In the genomic region with DNA sequence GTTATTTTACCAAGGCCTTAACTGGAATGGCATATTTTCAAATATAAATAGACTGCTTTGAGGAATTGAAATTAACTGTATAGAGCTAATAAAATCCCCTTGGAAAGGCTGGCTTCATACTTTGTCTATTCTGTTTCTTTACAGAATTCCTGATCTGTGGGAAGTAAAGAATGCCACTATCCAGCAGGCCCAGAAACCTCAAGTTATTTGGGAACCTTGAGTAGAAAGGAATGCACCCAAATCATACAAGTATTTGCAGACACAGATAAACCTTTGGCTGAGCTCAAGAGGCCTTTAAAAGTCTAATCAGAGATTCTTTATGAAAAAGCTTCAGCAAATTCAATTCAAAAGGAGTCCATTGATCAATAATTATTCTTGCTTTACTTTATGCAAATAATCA, we compare ENCODE assay signal across 23 cellular contexts.
"Had no signal": no experiment of that assay in that cellular context is flagged by ENCODE, and none has a peak within 500 bp of the region (broad histone marks: within the 10 kb centered on the region; RNA-seq: fewer than 3 reads in every experiment).

No MANE protein-coding gene starts in this region.

- ATAC-seq: foreskin keratinocyte; left lung; natural killer cell treated with Interleukin-12 subunit alpha and Interleukin-12 subunit beta and Interleukin-15 and Interleukin-18, amount 100 ng/mL, for 72 hours; pancreas; right cardiac atrium; upper lobe of right lung had no signal

- H3K27ac ChIP-seq: breast epithelium, epithelial cell of prostate, foreskin keratinocyte, hepatocyte, left lung, neutrophil, pancreas, thyroid gland, upper lobe of right lung had no signal

- H3K9me3 ChIP-seq: breast epithelium, neutrophil, pancreas, thyroid gland, upper lobe of right lung had no signal

- H2AFZ ChIP-seq: hepatocyte had no signal

- H3K4me3 ChIP-seq: breast epithelium, hepatocyte, left lung, lung, pancreas, thyroid gland, upper lobe of right lung had no signal

- H3K36me3 ChIP-seq: breast epithelium, left lung, neutrophil, pancreas, thyroid gland, upper lobe of right lung had no signal

- H3K4me2 ChIP-seq: hepatocyte had no signal

- H3K27me3 ChIP-seq: breast epithelium, foreskin keratinocyte, hepatocyte, left lung, neutrophil, pancreas, thyroid gland, upper lobe of right lung had no signal

- H3K4me1 ChIP-seq: breast epithelium, foreskin keratinocyte, left lung, pancreas, thyroid gland, upper lobe of right lung had no signal

- DNase-seq: activated CD4-positive, alpha-beta memory T cell treated with anti-CD3 and anti-CD28 coated beads for 36 hours; activated CD4-positive, alpha-beta T cell treated with anti-CD3 and anti-CD28 coated beads for 4 hours; activated CD4-positive, CD25-positive, alpha-beta regulatory T cell; activated naive CD4-positive, alpha-beta T cell treated with Interleukin-2 at 50 U/mL for 16 hours; activated naive CD8-positive, alpha-beta T cell treated with anti-CD3 and anti-CD28 coated beads, Interleukin-2, amount 10 ng/mL, durations not matched to agents 7 days and 5 days; activated T-cell treated with anti-CD3 and anti-CD28 coated beads, Interleukin-2, amount 50 U/mL, for 48 hours; cortex of kidney; foreskin keratinocyte; kidney glomerular epithelial cell; left lung; midbrain; pancreas; right cardiac atrium; stimulated activated CD4-positive, alpha-beta T cell treated with anti-CD3 and anti-CD28 coated beads, Interleukin-1b, Interleukin-23, amount 100 ng/mL, for 48 hours; substantia nigra; thyroid gland; upper lobe of right lung had no signal
